1 cellular context compared by ENCODE assay signal in the genomic region with DNA sequence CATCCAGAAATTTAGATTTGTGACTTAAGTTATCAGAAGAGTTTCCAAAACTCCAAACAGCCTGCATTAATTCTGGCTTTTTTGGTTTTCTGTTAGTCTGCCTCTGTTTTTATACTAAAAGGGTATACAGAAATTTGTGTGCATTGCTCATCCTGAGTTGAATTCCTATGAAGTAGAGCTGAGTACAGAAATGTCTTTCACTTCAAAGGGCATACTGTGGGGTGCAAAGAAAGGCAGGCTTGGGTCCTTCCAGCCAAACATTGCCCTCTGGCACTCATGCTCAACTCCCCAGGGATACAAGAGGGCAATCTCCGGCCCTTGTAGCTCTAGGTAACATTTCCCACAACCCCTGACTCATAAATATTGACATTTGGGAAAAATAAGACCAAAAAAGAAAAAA.
TF ChIP-seq lines count a peak whose summit lies in the region.

No MANE protein-coding gene starts in this region.

TF ChIP-seq in HCT116, 20 proteins besides CTCF, POLR2A, EP300 and RAD21 (continued from another document):
- TF ChIP-seq REST (IDR thresholded peaks at IDR 0.05; ENCODE audit: low read depth) (no peak), SIN3A (IDR thresholded peaks at IDR 0.05; ENCODE audit: low read depth) (no peak), YY1 (IDR thresholded peaks at IDR 0.05; ENCODE audit: extremely low read depth, insufficient replicate concordance, low read depth, low read length) (no peak), ZBTB33 (IDR thresholded peaks at IDR 0.05; ENCODE audit: extremely low read depth, insufficient replicate concordance, low read length) (no peak), EZH2phosphoT487 (IDR thresholded peaks at IDR 0.05; ENCODE audit: borderline replicate concordance) (no peak), TCF7L2 (IDR thresholded peaks at IDR 0.05; ENCODE audit: borderline replicate concordance, extremely low read depth, insufficient read depth, insufficient read length) (no peak), POLR2AphosphoS5 (IDR thresholded peaks at IDR 0.05; ENCODE audit: low read depth, low read length) (no peak), SRF (IDR thresholded peaks at IDR 0.05; ENCODE audit: low read depth) (no peak), FOSL1 (IDR thresholded peaks at IDR 0.05; ENCODE audit: low read depth) (no peak), SP1 (IDR thresholded peaks at IDR 0.05; ENCODE audit: low read depth) (no peak), ZNF274 (IDR thresholded peaks at IDR 0.05; ENCODE audit: low read depth, low read length) (no peak), CBX3 (IDR thresholded peaks at IDR 0.05; ENCODE audit: low read depth) (no peak)
- TF ChIP-seq, protein P1, sequence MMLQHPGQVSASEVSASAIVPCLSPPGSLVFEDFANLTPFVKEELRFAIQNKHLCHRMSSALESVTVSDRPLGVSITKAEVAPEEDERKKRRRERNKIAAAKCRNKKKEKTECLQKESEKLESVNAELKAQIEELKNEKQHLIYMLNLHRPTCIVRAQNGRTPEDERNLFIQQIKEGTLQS (IDR thresholded peaks at IDR 0.05): no peak
TF ChIP-seq in HCT116: peak in this region for 0.
